Comparison of ENCODE assay signal across 1 cellular context in genomic region chr2:6841537-6842287, GRCh38.
TF ChIP-seq lines count a peak whose summit lies in the region.

No MANE protein-coding gene starts in this region.

TF ChIP-seq in HepG2, 621 proteins besides CTCF, POLR2A, EP300 and RAD21 (continued from another document):
- no peak for TF ChIP-seq CREBL2 (CRISPR knock-in tag; IDR thresholded peaks at IDR 0.05; ENCODE audit: borderline replicate concordance)
- no peak for TF ChIP-seq HINFP (CRISPR knock-in tag; IDR thresholded peaks at IDR 0.05; ENCODE audit: low read depth)
- no peak for TF ChIP-seq FOSL2 (CRISPR knock-in tag; IDR thresholded peaks at IDR 0.05)
- TF ChIP-seq ATF7 (IDR thresholded peaks at IDR 0.05), result peak; percentile 40
- no peak for TF ChIP-seq ATF7 (CRISPR knock-in tag; IDR thresholded peaks at IDR 0.05)
- no peak for TF ChIP-seq JUN (CRISPR knock-in tag; IDR thresholded peaks at IDR 0.05)
- TF ChIP-seq PITX1 (CRISPR knock-in tag; IDR thresholded peaks at IDR 0.05), result no peak
- TF ChIP-seq ZNF335 (CRISPR knock-in tag; IDR thresholded peaks at IDR 0.05), result no peak
- no peak for TF ChIP-seq MTF1 (CRISPR knock-in tag; IDR thresholded peaks at IDR 0.05)
- no peak for TF ChIP-seq ZNF207 (IDR thresholded peaks at IDR 0.05; ENCODE audit: borderline replicate concordance)
- no peak for TF ChIP-seq ARNT2 (CRISPR knock-in tag; IDR thresholded peaks at IDR 0.05; ENCODE audit: low read depth)
- no peak for TF ChIP-seq ZBTB7A (CRISPR knock-in tag; IDR thresholded peaks at IDR 0.05)
- peak; percentile 50; the same call in 1 of the 2 replicates for TF ChIP-seq MAFF (IDR thresholded peaks at IDR 0.05; ENCODE audit: low read depth, low read length)
- no peak for TF ChIP-seq CEBPG (CRISPR knock-in tag; IDR thresholded peaks at IDR 0.05)
- TF ChIP-seq FOXA3 (CRISPR knock-in tag; IDR thresholded peaks at IDR 0.05), result no peak
- TF ChIP-seq DDIT3 (CRISPR knock-in tag; IDR thresholded peaks at IDR 0.05), result no peak
- TF ChIP-seq NONO (IDR thresholded peaks at IDR 0.05), result no peak
- no peak for TF ChIP-seq NONO (CRISPR knock-in tag; conservative IDR thresholded peaks at IDR 0.05)
- TF ChIP-seq ZNF597 (CRISPR knock-in tag; IDR thresholded peaks at IDR 0.05), result no peak
- no peak for TF ChIP-seq BCLAF1 (IDR thresholded peaks at IDR 0.05)
- no peak for TF ChIP-seq UBTF (CRISPR knock-in tag; IDR thresholded peaks at IDR 0.05)
- TF ChIP-seq KAT2B (IDR thresholded peaks at IDR 0.05; ENCODE audit: borderline replicate concordance, low read depth, low read length), result no peak
- no peak for TF ChIP-seq RXRA (CRISPR knock-in tag; IDR thresholded peaks at IDR 0.05)
- no peak for TF ChIP-seq TBX3 (IDR thresholded peaks at IDR 0.05; ENCODE audit: borderline replicate concordance)
